ENCODE assay signal across 1 cellular context in genomic region chr3:36969085-36969484, GRCh38.
TF ChIP-seq lines count a peak whose summit lies in the region.

No MANE protein-coding gene starts in this region.

TF ChIP-seq in K562, 482 proteins besides CTCF, POLR2A, EP300 and RAD21:
- TF ChIP-seq ELF1 (tag; IDR thresholded peaks at IDR 0.05), result 0 out of 2 replicates have a peak, but pooled peaks have one; percentile 19
- TF ChIP-seq USF2 (CRISPR knock-in tag; IDR thresholded peaks at IDR 0.05), result no peak
- no peak for TF ChIP-seq ZBTB9 (CRISPR knock-in tag; IDR thresholded peaks at IDR 0.05)
- TF ChIP-seq TBL1XR1 (IDR thresholded peaks at IDR 0.05; ENCODE audit: low read length in 2 of 2), result no peak
- 0 out of 2 replicates have a peak, but pooled peaks have one; percentile 2 for TF ChIP-seq ATF3 (IDR thresholded peaks at IDR 0.05)
- no peak for TF ChIP-seq ATF3 (CRISPR knock-in tag; conservative IDR thresholded peaks at IDR 0.05)
- TF ChIP-seq ASH1L (IDR thresholded peaks at IDR 0.05; ENCODE audit: borderline replicate concordance, low read depth, partially characterized antibody), result peak; percentile 22
- peak; percentile 18 for TF ChIP-seq TAF9B (IDR thresholded peaks at IDR 0.05; ENCODE audit: partially characterized antibody)
- TF ChIP-seq ZNF76 (CRISPR knock-in tag; IDR thresholded peaks at IDR 0.05; ENCODE audit: borderline replicate concordance), result no peak
- TF ChIP-seq TRIM25 (IDR thresholded peaks at IDR 0.05; ENCODE audit: borderline replicate concordance), result 0 out of 2 replicates have a peak, but pooled peaks have one; percentile 31
- peak; percentile 68; the same call in 1 of the 2 replicates for TF ChIP-seq LARP7 (IDR thresholded peaks at IDR 0.05)
- TF ChIP-seq PHF21A (IDR thresholded peaks at IDR 0.05; ENCODE audit: borderline replicate concordance, low read depth), result no peak
- TF ChIP-seq THRAP3 (IDR thresholded peaks at IDR 0.05; ENCODE audit: borderline replicate concordance), result peak; percentile 66; the same call in 1 of the 2 replicates
- TF ChIP-seq ZNF175 (CRISPR knock-in tag; IDR thresholded peaks at IDR 0.05; ENCODE audit: low read depth), result peak; percentile 11; the same call in 1 of the 2 replicates
- TF ChIP-seq NFRKB (IDR thresholded peaks at IDR 0.05; ENCODE audit: low read depth), result peak; percentile 68; the same call in 1 of the 2 replicates
- TF ChIP-seq POLR2H (tag; IDR thresholded peaks at IDR 0.05; ENCODE audit: low read depth), result peak; percentile 36; the same call in 1 of the 2 replicates
- no peak for TF ChIP-seq SLC30A9 (CRISPR knock-in tag; IDR thresholded peaks at IDR 0.05)
- TF ChIP-seq ZNF12 (CRISPR knock-in tag; IDR thresholded peaks at IDR 0.05), result 0 out of 2 replicates have a peak, but pooled peaks have one; percentile 3
- peak; percentile 76 for TF ChIP-seq ZNF512 (tag; IDR thresholded peaks at IDR 0.05)
- peak; percentile 58 for TF ChIP-seq DACH1 (IDR thresholded peaks at IDR 0.05; ENCODE audit: partially characterized antibody)
- TF ChIP-seq EP400 (IDR thresholded peaks at IDR 0.05), result peak; percentile 30; the same call in 1 of the 2 replicates
TF ChIP-seq in K562: peak in this region for 14.
